In the genomic region with DNA sequence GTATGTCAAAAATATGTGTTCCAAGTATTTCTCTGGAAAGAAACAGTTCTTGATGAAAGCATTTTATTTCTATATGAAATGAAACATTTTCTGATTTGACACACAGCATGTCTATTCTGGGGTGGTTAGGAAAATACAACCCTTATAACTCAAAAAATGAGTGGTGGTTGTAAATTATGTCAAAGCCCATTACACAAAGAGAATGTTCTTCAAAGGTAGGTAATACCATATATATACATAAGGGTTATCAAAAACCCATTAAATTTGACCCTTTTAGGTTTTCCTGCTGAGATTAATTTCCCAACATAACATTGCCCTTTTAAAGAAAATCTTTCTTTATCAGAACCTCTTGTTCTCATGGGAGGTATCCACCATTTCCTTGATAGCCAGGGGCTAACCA, we compare ENCODE assay signal across 35 cellular contexts.
"Had no signal": no experiment of that assay in that cellular context is flagged by ENCODE, and none has a peak within 500 bp of the region (broad histone marks: within the 10 kb centered on the region; RNA-seq: fewer than 3 reads in every experiment).

No MANE protein-coding gene starts in this region.

- H3K4me3 ChIP-seq: MG63 had no signal

- H3K9me3 ChIP-seq: MG63 had no signal

- DNase-seq: Karpas-422, Kasumi-1, MG63, MM.1S, MV-4-11, NCI-H1048, NCI-H1092, NCI-H1092 treated with DMSO at 0.1 percent for 48 hours, NCI-H1105, NCI-H1105 treated with DMSO at 0.1 percent for 48 hours, NCI-H1417, NCI-H1417 treated with DMSO at 0.1 percent for 48 hours, NCI-H1436, NCI-H1436 treated with DMSO at 0.1 percent for 48 hours, NCI-H146, NCI-H1694, NCI-H1694 treated with DMSO at 0.1 percent for 48 hours, NCI-H187 treated with DMSO at 0.1 percent for 48 hours, NCI-H1930, NCI-H2029, NCI-H2029 treated with DMSO at 0.1 percent for 48 hours, NCI-H2081, NCI-H2081 treated with DMSO at 0.1 percent for 48 hours, NCI-H2107, NCI-H2171, NCI-H2171 treated with DMSO at 0.1 percent for 48 hours, NCI-H2227 treated with DMSO at 0.1 percent for 48 hours, NCI-H226, NCI-H345, NCI-H446, NCI-H446 treated with DMSO at 0.1 percent for 48 hours, NCI-H510A, NCI-H510A treated with DMSO at 0.1 percent for 48 hours, NCI-H524, NCI-H524 treated with DMSO at 0.1 percent for 48 hours had no signal

- H3K36me3 ChIP-seq: MG63 had no signal

- H3K27me3 ChIP-seq: MG63 had no signal
